Comparison of ENCODE assay signal across 8 cellular contexts in genomic region chr7:130071701-130072622, GRCh38. TPM values are rescaled to one million over a fixed set of nuclear protein-coding genes. Genes with fewer than 3 reads are reported as not detected.
DNase-seq lines count a peak whose midpoint lies in the region; ATAC-seq and TF ChIP-seq lines count a peak whose summit lies in the region.

No MANE protein-coding gene starts in this region.

- ATAC-seq in GM21619 (IDR thresholded peaks at IDR 0.05; ENCODE audit: unreplicated experiment) (peak; percentile 36), HG03025 (IDR thresholded peaks at IDR 0.05; ENCODE audit: low FRiP score, unreplicated experiment) (no peak)

- H3F3A ChIP-seq in SU-DHL-6 (ENCODE audit: insufficient read depth): peaks cover 6% of the 10 kb centered on the region; the same call in 1 of the 2 replicates

- WGBS in hepatocyte (ENCODE audit: low lambda C conversion rate, missing lambda C conversion rate): 14% methylated on average over 11 of the region's 11 CpGs

- H3K4me1 ChIP-seq in hepatocyte (ENCODE audit: insufficient read depth): peaks cover 19% of the 10 kb centered on the region
- peaks cover 11% of the 10 kb centered on the region for H3K4me1 ChIP-seq in rectal smooth muscle tissue (ENCODE audit: control insufficient read depth, insufficient read depth, low read length)

- H3K4me2 ChIP-seq in SU-DHL-6 (ENCODE audit: low read depth, low read length, poor library complexity, severe bottlenecking) (peak overlapping the region; percentile 98), hepatocyte (peak overlapping the region; percentile 72)

- in situ Hi-C loops in astrocyte of the cerebellum (cut with HindIII; ENCODE audit: low sequenced_read_pairs): loop anchor here (25.0 kb wide), 1 partner anchor 665 kb away; the partner anchor contains the start of gene KLF14

- H3K9me2 ChIP-seq in SU-DHL-6 (replicated peaks; ENCODE audit: insufficient read depth, low read length) (no peaks in the 10 kb centered on the region), hepatocyte (replicated peaks; ENCODE audit: insufficient read depth) (no peaks in the 10 kb centered on the region)

- H3K9ac ChIP-seq in SU-DHL-6 (ENCODE audit: low read length): peak overlapping the region; percentile 71
- no peak overlapping the region for H3K9ac ChIP-seq in rectal smooth muscle tissue (ENCODE audit: low read length)

- H2AFZ ChIP-seq in SU-DHL-6 (ENCODE audit: low read depth, low read length, severe bottlenecking) (no peak overlapping the region), hepatocyte (no peak overlapping the region)

- H3K27ac ChIP-seq in C4-2B (no peak overlapping the region), SU-DHL-6 (ENCODE audit: low read depth, low read length) (peak overlapping the region; percentile 32; the same call in 1 of the 2 replicates), hepatocyte (peak overlapping the region; percentile 78), rectal smooth muscle tissue (ENCODE audit: low read depth, low read length) (no peak overlapping the region)

- TF ChIP-seq CTCF in C4-2B (conservative IDR thresholded peaks at IDR 0.05): peak; percentile 96
- peak; percentile 83 for TF ChIP-seq CTCF in SU-DHL-6 (IDR thresholded peaks at IDR 0.05; ENCODE audit: insufficient read depth, low read length, poor library complexity, severe bottlenecking)
- peak; percentile 92 for TF ChIP-seq CTCF in astrocyte of the cerebellum (IDR thresholded peaks at IDR 0.05; ENCODE audit: low read depth, low read length, missing control alignments)
- TF ChIP-seq CTCF in hepatocyte (IDR thresholded peaks at IDR 0.05; ENCODE audit: poor library complexity): peak; percentile 96

- H3K79me2 ChIP-seq in SU-DHL-6 (ENCODE audit: insufficient read depth, low read length) (peaks cover 62% of the 10 kb centered on the region), hepatocyte (peaks cover 64% of the 10 kb centered on the region)

- H3K36me3 ChIP-seq in SU-DHL-6 (ENCODE audit: low read length): no peaks in the 10 kb centered on the region
- H3K36me3 ChIP-seq in hepatocyte (replicated peaks; ENCODE audit: insufficient read depth, low read depth): no peaks in the 10 kb centered on the region
- H3K36me3 ChIP-seq in rectal smooth muscle tissue (ENCODE audit: control insufficient read depth, insufficient read depth, low read length): no peaks in the 10 kb centered on the region

- H3K9me3 ChIP-seq in SU-DHL-6 (ENCODE audit: insufficient read depth, low read length): no peaks in the 10 kb centered on the region
- H3K9me3 ChIP-seq in hepatocyte (ENCODE audit: low read depth): no peaks in the 10 kb centered on the region

- no peaks in the 10 kb centered on the region for H4K20me1 ChIP-seq in SU-DHL-6 (ENCODE audit: low read depth, low read length)
- peaks cover 13% of the 10 kb centered on the region for H4K20me1 ChIP-seq in hepatocyte (ENCODE audit: insufficient read depth, poor library complexity, severe bottlenecking)

- H3K27me3 ChIP-seq in SU-DHL-6 (ENCODE audit: low read length): no peaks in the 10 kb centered on the region
- no peaks in the 10 kb centered on the region for H3K27me3 ChIP-seq in hepatocyte
- H3K27me3 ChIP-seq in rectal smooth muscle tissue (ENCODE audit: control insufficient read depth, insufficient read depth, low read length): no peaks in the 10 kb centered on the region

- DNase-seq in NCI-H1417 (lab: John Stamatoyannopoulos, UW) (peak; percentile 78 to 96 (median 92)), astrocyte of the cerebellum (ENCODE audit: low read depth) (peak; percentile 88), hepatocyte (ENCODE audit: low spot score) (peak; percentile 88)

- peak overlapping the region; percentile 93 for H3K4me3 ChIP-seq in SU-DHL-6 (ENCODE audit: insufficient read depth, low read length, poor library complexity, severe bottlenecking)
- peak overlapping the region; percentile 53 for H3K4me3 ChIP-seq in astrocyte of the cerebellum (ENCODE audit: low read depth, low read length)
- H3K4me3 ChIP-seq in hepatocyte: peak overlapping the region; percentile 56
- peak overlapping the region; percentile 40 for H3K4me3 ChIP-seq in rectal smooth muscle tissue (ENCODE audit: low read length)

RNA-seq across cellular contexts. Expression of gene KLHDC10, which starts 1.6 kb away (rescaled TPM):
- total RNA-seq in hepatocyte: 25.1 and 29.0 TPM in 2 replicates
- polyA plus RNA-seq in hepatocyte: 7.2 and 8.0 TPM in 2 replicates

RNA-seq across cellular contexts. Expression of gene ZC3HC1, which starts 20.8 kb away (rescaled TPM):
- 18.8 and 31.1 TPM in 2 replicates for total RNA-seq in hepatocyte
- 19.6 and 20.1 TPM in 2 replicates for polyA plus RNA-seq in hepatocyte

Comparison
In these comparisons a context has a peak if more than half of its experiments do, and no peak if none do; other contexts are left out.
1. H3K27ac ChIP-seq: peak in SU-DHL-6 (single experiment) and hepatocyte (single experiment); none in C4-2B (single experiment) and rectal smooth muscle tissue (single experiment).
2. H3K4me3 ChIP-seq: peak in every context shown above with its lines; median percentile 93 in SU-DHL-6; 56 in hepatocyte; 53 in astrocyte of the cerebellum; 40 in rectal smooth muscle tissue.
3. Peak in every context shown above with its lines, with median percentiles within 50 percentile points of each other: CTCF ChIP-seq and DNase-seq.